In the genomic region with DNA sequence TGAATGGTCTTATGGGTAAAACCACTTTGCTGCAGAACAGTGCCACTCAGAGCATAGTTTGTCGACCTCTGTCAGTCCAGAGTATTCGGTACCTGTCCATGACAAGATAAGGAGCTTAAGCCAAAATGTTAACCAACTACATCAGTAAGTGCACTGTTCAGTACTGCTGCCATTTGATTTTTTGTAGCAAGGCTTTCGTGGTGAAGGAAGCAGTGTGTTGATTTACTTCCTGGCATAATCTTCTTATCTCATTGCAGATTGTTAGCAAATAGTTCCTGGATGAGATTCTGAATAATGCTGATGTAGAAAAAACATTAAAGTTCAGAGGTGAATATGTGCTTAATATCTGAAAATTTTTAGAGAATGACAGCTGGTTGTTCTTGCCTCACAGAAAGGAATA, we compare ENCODE assay signal across 10 cellular contexts.
DNase-seq lines count a peak whose midpoint lies in the region; ATAC-seq, FAIRE-seq and TF ChIP-seq lines count a peak whose summit lies in the region.
"Had no signal": no experiment of that assay in that cellular context is flagged by ENCODE, and none has a peak within 500 bp of the region (broad histone marks: within the 10 kb centered on the region; RNA-seq: fewer than 3 reads in every experiment).

No MANE protein-coding gene starts in this region.

- H4K8ac ChIP-seq in mesendoderm (ENCODE audit: low read depth, low read length), result no peak overlapping the region

- in situ Hi-C loops in astrocyte of the spinal cord (cut with HindIII; ENCODE audit: low sequenced_read_pairs), result no loop called here

- peaks cover 41% of the 10 kb centered on the region for H3K4me1 Mint-ChIP-seq in HFFc6 (ENCODE audit: low read depth)

- H3K9me3 ChIP-seq in tibial artery (no peaks in the 10 kb centered on the region), heart right ventricle (peaks cover 0 to 15% (median 0%) of the 10 kb centered on the region in 11 donors)
- H3K9me3 ChIP-seq: thoracic aorta had no signal

- no peak overlapping the region for H2BK5ac ChIP-seq in mesendoderm (ENCODE audit: low read length)

- no CpG with 5 or more reads among the region's 3 CpGs for WGBS in mesendoderm (ENCODE audit: extremely low coverage, insufficient coverage, low lambda C conversion rate)
- WGBS in heart right ventricle, 2 donors, result 47 to 62% methylated on average over 3 of the region's 3 CpGs

- H2BK120ac ChIP-seq in mesendoderm (ENCODE audit: low read depth, low read length), result no peak overlapping the region

- no peak overlapping the region for H3K4me2 ChIP-seq in mesendoderm (ENCODE audit: low read length)

- no peaks in the 10 kb centered on the region; the same call in 1 of the 2 replicates for H3K27me3 Mint-ChIP-seq in HFFc6 (ENCODE audit: insufficient read depth)

- H3K36me3 Mint-ChIP-seq in HFFc6 (ENCODE audit: low read depth), result no peaks in the 10 kb centered on the region

- H3K27me3 ChIP-seq in mesendoderm (ENCODE audit: insufficient read depth, low read length, poor library complexity) (no peaks in the 10 kb centered on the region), tibial artery (no peaks in the 10 kb centered on the region), heart right ventricle (no peaks in the 10 kb centered on the region)

- peak; percentile 6 for DNase-seq in HFFc6
- DNase-seq in astrocyte of the spinal cord (ENCODE audit: low read depth, low spot score), result peak; percentile 45
- no peak for DNase-seq in mesendoderm
- DNase-seq in tibial artery, result no peak
- DNase-seq in heart right ventricle, result no peak
- no peak for DNase-seq in retina
- DNase-seq in RCC 7860 (ENCODE audit: low spot score), result no peak
- DNase-seq: head of caudate nucleus had no signal

- no peak overlapping the region for H3K18ac ChIP-seq in mesendoderm (ENCODE audit: low read length)

- intact Hi-C loops in tibial artery (cut with DNase I; ENCODE audit: low total_unique reads), result no loop called here
- intact Hi-C loops in heart right ventricle (cut with DNase I), result loop anchor here in 1 of 10 donors (10.0 kb wide), 1 partner anchor 123 kb away; no protein-coding TSS in a partner anchor

- no peaks in the 10 kb centered on the region; the same call in 1 of the 2 replicates for H3K9me3 Mint-ChIP-seq in HFFc6

- peaks cover 2% of the 10 kb centered on the region for H3K4me1 ChIP-seq in mesendoderm (ENCODE audit: control insufficient read depth, low read depth, low read length)
- H3K4me1 ChIP-seq in tibial artery, result peaks cover 0 to 24% (median 20%) of the 10 kb centered on the region in 4 donors
- H3K4me1 ChIP-seq in heart right ventricle, result peaks cover 0 to 40% (median 0%) of the 10 kb centered on the region in 9 donors

- peak overlapping the region; percentile 73; the same call in 1 of the 2 replicates for H3K27ac ChIP-seq in C4-2B
- no peak overlapping the region for H3K27ac ChIP-seq in mesendoderm (ENCODE audit: low read depth, low read length)
- H3K27ac ChIP-seq in tibial artery, result no peak overlapping the region
- peak overlapping the region in 1 of 10 donors; percentile 89 for H3K27ac ChIP-seq in heart right ventricle

- H3K36me3 ChIP-seq in mesendoderm (ENCODE audit: control insufficient read depth, insufficient read depth, low read length) (no peaks in the 10 kb centered on the region), tibial artery (no peaks in the 10 kb centered on the region), heart right ventricle (no peaks in the 10 kb centered on the region)
- H3K36me3 ChIP-seq: thoracic aorta had no signal

- H3K9ac ChIP-seq in mesendoderm (ENCODE audit: low read length), result no peak overlapping the region

- H3K4me3 ChIP-seq in astrocyte of the spinal cord (ENCODE audit: low read depth, low read length) (no peak overlapping the region), mesendoderm (ENCODE audit: low read length) (no peak overlapping the region), tibial artery (no peak overlapping the region), heart right ventricle (no peak overlapping the region)
- H3K4me3 ChIP-seq: thoracic aorta had no signal

- H2AK5ac ChIP-seq in mesendoderm (ENCODE audit: low read length), result no peak overlapping the region

- no peaks in the 10 kb centered on the region for H3K79me1 ChIP-seq in mesendoderm (ENCODE audit: low read length)

- TF ChIP-seq CTCF in C4-2B (conservative IDR thresholded peaks at IDR 0.05), result no peak
- TF ChIP-seq CTCF in HFFc6 (IDR thresholded peaks at IDR 0.05), result no peak
- TF ChIP-seq CTCF in astrocyte of the spinal cord (IDR thresholded peaks at IDR 0.05; ENCODE audit: low read depth, low read length), result no peak
- TF ChIP-seq CTCF in tibial artery (IDR thresholded peaks at IDR 0.05), result no peak
- no peak for TF ChIP-seq CTCF in heart right ventricle (IDR thresholded peaks at IDR 0.05)

- no peak overlapping the region for H3K56ac ChIP-seq in mesendoderm (ENCODE audit: low read length)

- no peak for FAIRE-seq in RCC 7860 (lab: Jason Lieb, UNC)

- peak overlapping the region; percentile 85; the same call in 1 of the 2 replicates for H3K27ac Mint-ChIP-seq in HFFc6

- H3K4me3 Mint-ChIP-seq in HFFc6, result peak overlapping the region; percentile 60; the same call in 1 of the 2 replicates

- H3K79me2 ChIP-seq in mesendoderm (ENCODE audit: control insufficient read depth, insufficient read depth, low read length), result no peaks in the 10 kb centered on the region

- no peak overlapping the region for H3K23ac ChIP-seq in mesendoderm (ENCODE audit: low read length)

- peak overlapping the region; percentile 43 for H3K4ac ChIP-seq in mesendoderm (ENCODE audit: low read depth, low read length)

- no peak for ATAC-seq in heart right ventricle

- H2BK15ac ChIP-seq in mesendoderm (replicated peaks; ENCODE audit: low read depth), result no peak overlapping the region

- no peak overlapping the region for H4K5ac ChIP-seq in mesendoderm (ENCODE audit: low read length)

Comparison
In these comparisons a context has a peak if more than half of its experiments do, and no peak if none do; other contexts are left out.
1. DNase-seq: peak in HFFc6 (single experiment) and astrocyte of the spinal cord (single experiment); none in mesendoderm (single experiment), tibial artery (0 of 2), heart right ventricle (0 of 2), retina (single experiment) and RCC 7860 (single experiment).